In the genomic region with DNA sequence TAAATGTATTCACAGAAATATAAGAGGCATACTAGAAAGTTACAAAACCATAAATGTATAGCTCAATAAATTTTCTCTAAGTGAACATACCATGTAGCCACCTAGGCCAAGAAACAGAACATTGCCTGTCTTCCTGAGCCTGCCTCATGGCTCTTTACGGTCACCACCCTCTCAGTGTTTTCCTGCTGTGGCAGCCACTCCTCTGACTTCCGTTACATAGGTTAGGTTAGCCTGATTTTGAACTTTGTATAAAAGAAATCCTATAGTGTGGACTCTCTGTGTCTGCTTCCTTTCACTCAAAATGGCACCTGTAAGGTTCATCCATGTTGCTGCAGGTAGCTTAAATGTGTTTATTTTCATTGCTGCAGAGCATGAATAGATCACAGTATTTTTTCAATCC, we compare ENCODE assay signal across 19 cellular contexts.
"Had no signal": no experiment of that assay in that cellular context is flagged by ENCODE, and none has a peak within 500 bp of the region (broad histone marks: within the 10 kb centered on the region; RNA-seq: fewer than 3 reads in every experiment).

No MANE protein-coding gene starts in this region.

- H3K9me3 ChIP-seq: ascending aorta, esophagus squamous epithelium, sigmoid colon, stomach, thoracic aorta had no signal

- H3K36me3 Mint-ChIP-seq: stimulated activated effector memory CD8-positive, alpha-beta T cell treated with anti-CD3 and anti-CD28 coated beads, Interleukin-12 subunit alpha, Interleukin-12 subunit beta, amount 100 ng/mL, for 72 hours had no signal

- DNase-seq: activated CD4-positive, alpha-beta T cell treated with anti-CD3 and anti-CD28 coated beads, Interleukin-2, amount 50 U/mL, for 1 hour; activated gamma-delta T cell treated with Interleukin-2 at 50 U/mL for 16 hours; activated T-cell treated with anti-CD3 and anti-CD28 coated beads, Interleukin-2, amount 50 U/mL, for 72 hours; cortex of kidney; effector CD4-positive, alpha-beta T cell; esophagus squamous epithelium; heart right ventricle; mesenchymal stem cell; sigmoid colon; stimulated activated CD4-positive, alpha-beta T cell treated with anti-CD3 and anti-CD28 coated beads, Interleukin-4, amount 100 ng/mL, for 24 hours; stomach; T-helper 1 cell; T1000 had no signal

- H3K27ac ChIP-seq: ascending aorta, esophagus squamous epithelium, heart right ventricle, parathyroid adenoma, sigmoid colon, stomach, thoracic aorta had no signal

- H3K27me3 ChIP-seq: ascending aorta, sigmoid colon, stomach had no signal

- H3K4me3 ChIP-seq: ascending aorta, esophagus squamous epithelium, heart right ventricle, sigmoid colon, stomach, thoracic aorta had no signal

- H3K9me3 Mint-ChIP-seq: stimulated activated effector memory CD8-positive, alpha-beta T cell treated with anti-CD3 and anti-CD28 coated beads, Interleukin-12 subunit alpha, Interleukin-12 subunit beta, amount 100 ng/mL, for 72 hours had no signal

- H3K4me3 Mint-ChIP-seq: activated T-cell treated with anti-CD3 and anti-CD28 coated beads, Interleukin-2, amount 50 U/mL, for 72 hours; nephron; stimulated activated effector memory CD8-positive, alpha-beta T cell treated with anti-CD3 and anti-CD28 coated beads, Interleukin-12 subunit alpha, Interleukin-12 subunit beta, amount 100 ng/mL, for 72 hours had no signal

- H3K36me3 ChIP-seq: ascending aorta, esophagus squamous epithelium, heart right ventricle, sigmoid colon, stomach, thoracic aorta had no signal

- ATAC-seq: activated T-cell treated with anti-CD3 and anti-CD28 coated beads, Interleukin-2, amount 50 U/mL, for 72 hours; heart right ventricle; SK-N-SH treated with all-trans-retinoic acid at 6 μM for 48 hours; stimulated activated effector memory CD8-positive, alpha-beta T cell treated with anti-CD3 and anti-CD28 coated beads, Interleukin-12 subunit alpha, Interleukin-12 subunit beta, amount 100 ng/mL, for 72 hours had no signal

- H3K27ac Mint-ChIP-seq: activated T-cell treated with anti-CD3 and anti-CD28 coated beads, Interleukin-2, amount 50 U/mL, for 72 hours; nephron had no signal
